In the genomic region with DNA sequence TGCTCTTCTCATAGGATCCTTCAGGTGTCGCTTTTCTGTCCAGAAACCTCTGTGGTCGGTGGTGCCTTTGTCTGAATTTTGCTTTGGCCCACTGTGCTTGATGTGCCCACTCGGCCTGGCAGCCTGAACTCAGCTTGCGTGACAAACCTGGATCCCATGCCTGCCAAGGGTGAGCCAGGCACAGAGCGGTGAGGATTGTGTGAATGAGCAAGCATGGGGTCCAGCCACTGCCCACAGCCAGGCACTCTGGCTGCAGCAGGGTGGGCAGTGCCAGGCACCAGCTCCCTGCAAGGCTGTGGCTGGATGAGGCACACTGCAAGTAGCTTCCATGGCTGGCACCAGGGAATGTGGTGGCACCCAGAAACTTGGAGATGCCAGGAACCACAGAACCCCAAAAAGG, we compare ENCODE assay signal across 24 cellular contexts.
DNase-seq lines count a peak whose midpoint lies in the region; ATAC-seq and TF ChIP-seq lines count a peak whose summit lies in the region.
"Had no signal": no experiment of that assay in that cellular context is flagged by ENCODE, and none has a peak within 500 bp of the region (broad histone marks: within the 10 kb centered on the region; RNA-seq: fewer than 3 reads in every experiment).

No MANE protein-coding gene starts in this region.

- no peaks in the 10 kb centered on the region for H3K4me1 ChIP-seq in aorta (ENCODE audit: control insufficient read depth in 1 of 2, insufficient read depth in 2 of 2, low read length in 2 of 2)
- H3K4me1 ChIP-seq: BLaER1 had no signal

- H3K4me3 Mint-ChIP-seq in stimulated activated naive CD8-positive, alpha-beta T cell treated with anti-CD3 and anti-CD28 coated beads, Interleukin-15, amount 100 ng/mL, for 72 hours = no peak overlapping the region
- no peak overlapping the region for H3K4me3 Mint-ChIP-seq in activated naive CD8-positive, alpha-beta T cell treated with anti-CD3 and anti-CD28 coated beads for 36 hours
- peak overlapping the region in 7 of 10 donors; percentile 38 to 79 (median 72) for H3K4me3 Mint-ChIP-seq in naive thymus-derived CD8-positive, alpha-beta T cell
- no peak overlapping the region for H3K4me3 Mint-ChIP-seq in activated CD4-positive, alpha-beta T cell treated with anti-CD3 and anti-CD28 coated beads for 36 hours
- no peak overlapping the region for H3K4me3 Mint-ChIP-seq in progenitor cell of endocrine pancreas (ENCODE audit: low read depth)
- H3K4me3 Mint-ChIP-seq: CD4-positive, CD25-positive, alpha-beta regulatory T cell had no signal

- no peaks in the 10 kb centered on the region for H3K9me3 ChIP-seq in aorta (ENCODE audit: control insufficient read depth, low read length)

- CTCF ChIA-PET in activated CD4-positive, alpha-beta T cell treated with anti-CD3 and anti-CD28 coated beads for 36 hours (lab: Charles Lee) = interaction anchor here (0.6 kb wide), 1 partner anchor 261 kb away, joined by 3 read pairs; no protein-coding TSS in a partner anchor

- H3K36me3 Mint-ChIP-seq in activated naive CD8-positive, alpha-beta T cell treated with anti-CD3 and anti-CD28 coated beads for 36 hours = peaks cover 47% of the 10 kb centered on the region
- H3K36me3 Mint-ChIP-seq in naive thymus-derived CD8-positive, alpha-beta T cell = peaks cover 8 to 33% (median 8%) of the 10 kb centered on the region in 3 donors
- peaks cover 15% of the 10 kb centered on the region for H3K36me3 Mint-ChIP-seq in activated CD4-positive, alpha-beta T cell treated with anti-CD3 and anti-CD28 coated beads for 36 hours (ENCODE audit: low read depth)
- no peaks in the 10 kb centered on the region for H3K36me3 Mint-ChIP-seq in progenitor cell of endocrine pancreas (ENCODE audit: insufficient read depth)

- WGBS in aorta, 2 donors = 89 to 93% methylated on average over 5 of the region's 5 CpGs

- no peak overlapping the region for H3K4me3 ChIP-seq in aorta (ENCODE audit: low read length in 2 of 2)
- H3K4me3 ChIP-seq: BLaER1, K562 had no signal

- H3K36me3 ChIP-seq in aorta (ENCODE audit: control insufficient read depth in 1 of 2, insufficient read depth in 2 of 2, low read length in 1 of 2) = no peaks in the 10 kb centered on the region
- H3K36me3 ChIP-seq: BLaER1 had no signal

- peak; percentile 9 for ATAC-seq in stimulated activated naive CD8-positive, alpha-beta T cell treated with anti-CD3 and anti-CD28 coated beads, Interleukin-15, amount 100 ng/mL, for 72 hours
- ATAC-seq in stimulated activated naive CD8-positive, alpha-beta T cell treated with anti-CD3 and anti-CD28 coated beads, Interleukin-15, Interleukin-2, amounts not matched to agents 100 U/mL and 50 U/mL, for 24 hours = no peak
- ATAC-seq in naive thymus-derived CD8-positive, alpha-beta T cell = no peak
- peak; percentile 38 for ATAC-seq in aorta (ENCODE audit: low FRiP score)
- no peak for ATAC-seq in activated CD4-positive, alpha-beta T cell treated with anti-CD3 and anti-CD28 coated beads for 36 hours
- ATAC-seq: HepG2, K562 had no signal

- H3K27me3 Mint-ChIP-seq in stimulated activated naive CD8-positive, alpha-beta T cell treated with anti-CD3 and anti-CD28 coated beads, Interleukin-15, amount 100 ng/mL, for 72 hours = no peaks in the 10 kb centered on the region
- H3K27me3 Mint-ChIP-seq in activated naive CD8-positive, alpha-beta T cell treated with anti-CD3 and anti-CD28 coated beads for 36 hours = no peaks in the 10 kb centered on the region
- no peaks in the 10 kb centered on the region for H3K27me3 Mint-ChIP-seq in naive thymus-derived CD8-positive, alpha-beta T cell
- no peaks in the 10 kb centered on the region for H3K27me3 Mint-ChIP-seq in activated CD4-positive, alpha-beta T cell treated with anti-CD3 and anti-CD28 coated beads for 36 hours
- no peaks in the 10 kb centered on the region for H3K27me3 Mint-ChIP-seq in progenitor cell of endocrine pancreas
- H3K27me3 Mint-ChIP-seq: CD4-positive, CD25-positive, alpha-beta regulatory T cell had no signal

- intact Hi-C loops in aorta (cut with DNase I) = no loop called here
- intact Hi-C loops in activated CD4-positive, alpha-beta T cell treated with anti-CD3 and anti-CD28 coated beads for 36 hours (cut with DNase I, micrococcal nuclease) = no loop called here

- H3K27me3 ChIP-seq in aorta (ENCODE audit: control insufficient read depth in 1 of 2, insufficient read depth in 2 of 2, low read length in 1 of 2) = no peaks in the 10 kb centered on the region
- H3K27me3 ChIP-seq: BLaER1 had no signal

- H3K27ac ChIP-seq in aorta (ENCODE audit: low read depth in 1 of 2, low read length in 2 of 2) = no peak overlapping the region
- H3K27ac ChIP-seq: BLaER1 had no signal

- DNase-seq in stimulated activated naive CD8-positive, alpha-beta T cell treated with anti-CD3 and anti-CD28 coated beads, Interleukin-15, amount 100 ng/mL, for 72 hours = no peak
- DNase-seq in stimulated activated naive CD8-positive, alpha-beta T cell treated with anti-CD3 and anti-CD28 coated beads, Interleukin-15, Interleukin-2, amounts not matched to agents 100 U/mL and 50 U/mL, for 24 hours = no peak
- no peak for DNase-seq in activated naive CD8-positive, alpha-beta T cell treated with anti-CD3 and anti-CD28 coated beads for 36 hours
- no peak for DNase-seq in naive thymus-derived CD8-positive, alpha-beta T cell
- DNase-seq in aorta = peak in 1 of 2 donors; percentile 37
- no peak for DNase-seq in activated CD4-positive, alpha-beta T cell treated with anti-CD3 and anti-CD28 coated beads for 36 hours
- no peak for DNase-seq in progenitor cell of endocrine pancreas (ENCODE audit: low spot score, unreplicated experiment)
- no peak for DNase-seq in HuH-7.5 (ENCODE audit: low spot score)
- DNase-seq: CD4-positive, CD25-positive, alpha-beta regulatory T cell; COR-L47; DMS53; H7; Kasumi-1; NCI-H1092 treated with DMSO at 0.1 percent for 48 hours; NCI-H1436; NCI-H187; NCI-H2081 treated with DMSO at 0.1 percent for 48 hours; NCI-H2171 treated with DMSO at 0.1 percent for 48 hours; NCI-H345; NCI-H510A treated with DMSO at 0.1 percent for 48 hours; SIG-M5 had no signal

- peak overlapping the region in 1 of 2 donors; percentile 27 for H3K27ac Mint-ChIP-seq in stimulated activated naive CD8-positive, alpha-beta T cell treated with anti-CD3 and anti-CD28 coated beads, Interleukin-15, amount 100 ng/mL, for 72 hours
- H3K27ac Mint-ChIP-seq in activated naive CD8-positive, alpha-beta T cell treated with anti-CD3 and anti-CD28 coated beads for 36 hours = peak overlapping the region; percentile 68
- H3K27ac Mint-ChIP-seq in naive thymus-derived CD8-positive, alpha-beta T cell = peak overlapping the region in 5 of 10 donors; percentile 32 to 84 (median 67)
- H3K27ac Mint-ChIP-seq in activated CD4-positive, alpha-beta T cell treated with anti-CD3 and anti-CD28 coated beads for 36 hours = no peak overlapping the region
- H3K27ac Mint-ChIP-seq in progenitor cell of endocrine pancreas = no peak overlapping the region
- H3K27ac Mint-ChIP-seq: CD4-positive, CD25-positive, alpha-beta regulatory T cell had no signal

- POLR2A ChIA-PET in naive thymus-derived CD8-positive, alpha-beta T cell (lab: Charles Lee) = interaction anchor here (1.2 to 1.3 kb wide), 3 partner anchors 10 to 22 kb away, joined by 3 to 4 read pairs (median 3); no protein-coding TSS in a partner anchor
- POLR2A ChIA-PET in activated CD4-positive, alpha-beta T cell treated with anti-CD3 and anti-CD28 coated beads for 36 hours (lab: Charles Lee) = no interaction called here

- TF ChIP-seq CTCF in progenitor cell of endocrine pancreas (IDR thresholded peaks at IDR 0.05; ENCODE audit: unreplicated experiment) = no peak

- no peaks in the 10 kb centered on the region for H3K9me3 Mint-ChIP-seq in stimulated activated naive CD8-positive, alpha-beta T cell treated with anti-CD3 and anti-CD28 coated beads, Interleukin-15, amount 100 ng/mL, for 72 hours
- peaks cover 2% of the 10 kb centered on the region for H3K9me3 Mint-ChIP-seq in activated naive CD8-positive, alpha-beta T cell treated with anti-CD3 and anti-CD28 coated beads for 36 hours
- H3K9me3 Mint-ChIP-seq in naive thymus-derived CD8-positive, alpha-beta T cell = no peaks in the 10 kb centered on the region
- H3K9me3 Mint-ChIP-seq in activated CD4-positive, alpha-beta T cell treated with anti-CD3 and anti-CD28 coated beads for 36 hours (ENCODE audit: low read depth) = no peaks in the 10 kb centered on the region
- no peaks in the 10 kb centered on the region for H3K9me3 Mint-ChIP-seq in progenitor cell of endocrine pancreas (ENCODE audit: low read depth)
- H3K9me3 Mint-ChIP-seq: CD4-positive, CD25-positive, alpha-beta regulatory T cell had no signal

- H3K4me1 Mint-ChIP-seq in stimulated activated naive CD8-positive, alpha-beta T cell treated with anti-CD3 and anti-CD28 coated beads, Interleukin-15, amount 100 ng/mL, for 72 hours = peaks cover 83% of the 10 kb centered on the region
- peaks cover 68% of the 10 kb centered on the region for H3K4me1 Mint-ChIP-seq in activated naive CD8-positive, alpha-beta T cell treated with anti-CD3 and anti-CD28 coated beads for 36 hours
- H3K4me1 Mint-ChIP-seq in naive thymus-derived CD8-positive, alpha-beta T cell = peaks cover 47 to 92% (median 86%) of the 10 kb centered on the region in 4 donors
- H3K4me1 Mint-ChIP-seq in activated CD4-positive, alpha-beta T cell treated with anti-CD3 and anti-CD28 coated beads for 36 hours = peaks cover 76% of the 10 kb centered on the region
- no peaks in the 10 kb centered on the region for H3K4me1 Mint-ChIP-seq in progenitor cell of endocrine pancreas (ENCODE audit: low read depth)

Comparison
In these comparisons a context has a peak if more than half of its experiments do, and no peak if none do; other contexts are left out.
1. ATAC-seq: peak in stimulated activated naive CD8-positive, alpha-beta T cell treated with anti-CD3 and anti-CD28 coated beads, Interleukin-15, amount 100 ng/mL, for 72 hours (single experiment) and aorta (single experiment); none in stimulated activated naive CD8-positive, alpha-beta T cell treated with anti-CD3 and anti-CD28 coated beads, Interleukin-15, Interleukin-2, amounts not matched to agents 100 U/mL and 50 U/mL, for 24 hours (single experiment), naive thymus-derived CD8-positive, alpha-beta T cell (0 of 2) and activated CD4-positive, alpha-beta T cell treated with anti-CD3 and anti-CD28 coated beads for 36 hours (single experiment).
2. H3K4me3 Mint-ChIP-seq: peak in naive thymus-derived CD8-positive, alpha-beta T cell (7 of 10); none in stimulated activated naive CD8-positive, alpha-beta T cell treated with anti-CD3 and anti-CD28 coated beads, Interleukin-15, amount 100 ng/mL, for 72 hours (0 of 2), activated naive CD8-positive, alpha-beta T cell treated with anti-CD3 and anti-CD28 coated beads for 36 hours (single experiment), activated CD4-positive, alpha-beta T cell treated with anti-CD3 and anti-CD28 coated beads for 36 hours (single experiment) and progenitor cell of endocrine pancreas (single experiment).